Comparison of ENCODE assay signal across 8 cellular contexts in the genomic region with DNA sequence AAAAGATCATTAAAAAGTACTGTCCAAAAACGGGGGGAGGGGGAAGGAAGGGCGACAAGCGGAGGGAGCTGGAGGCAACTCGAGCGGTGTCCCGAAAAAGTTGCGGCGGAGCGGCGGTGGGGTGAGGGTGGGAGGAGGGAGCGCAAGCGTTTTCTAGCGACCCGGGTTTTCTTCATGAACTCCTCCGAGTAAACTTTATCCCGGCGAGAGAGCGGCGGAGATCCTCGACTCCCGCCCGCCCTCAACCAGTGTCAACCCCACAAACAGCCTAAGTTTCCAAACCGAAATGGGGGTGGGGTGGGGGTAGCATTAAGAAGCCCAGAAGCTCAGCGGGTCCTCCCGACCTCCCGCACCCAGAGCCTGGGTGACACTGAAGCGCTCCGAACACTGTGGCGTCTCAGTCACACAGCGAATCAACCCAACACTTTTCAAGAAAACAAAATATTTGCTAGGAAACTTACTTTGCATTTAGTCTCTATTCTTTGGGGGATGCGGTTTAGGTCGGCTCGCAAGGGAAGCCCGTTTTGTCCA.
DNase-seq lines count a peak whose midpoint lies in the region; ATAC-seq and TF ChIP-seq lines count a peak whose summit lies in the region.

No MANE protein-coding gene starts in this region.

- peaks cover 99% of the 10 kb centered on the region for H3K27me3 ChIP-seq in transverse colon

- in situ Hi-C loops in transverse colon (cut with MboI; ENCODE audit: low pct_ligation_motif_present in 1 of 4, low pct_unique_long_range_greater_than_20kb in 1 of 4, low sequenced_read_pairs in 3 of 4), result loop anchor here (10.0 to 25.0 kb wide), 5 partner anchors 418 to 961 kb away; no protein-coding TSS in a partner anchor

- DNase-seq in EL (peak; percentile 43), LHCN-M2 (ENCODE audit: low read depth) (peak; percentile 2), choroid plexus epithelial cell (ENCODE audit: low read depth) (no peak), lower leg skin (ENCODE audit: low spot score in 2 of 2) (peak in 1 of 2 donors; percentile 87), transverse colon (peak; percentile 22), cortex of kidney (lab: John Stamatoyannopoulos, UW) (no peak), chondrocyte (ENCODE audit: low spot score) (no peak)

- ATAC-seq in GM21717 (IDR thresholded peaks at IDR 0.05; ENCODE audit: unreplicated experiment), result no peak

- no peak overlapping the region for H3K27ac Mint-ChIP-seq in chondrocyte (ENCODE audit: unreplicated experiment)

- intact Hi-C loops in lower leg skin (cut with DNase I; ENCODE audit: low total_unique reads), result loop anchor here (5.0 kb wide), 1 partner anchor 1273 kb away; no protein-coding TSS in a partner anchor
- intact Hi-C loops in transverse colon (cut with DNase I; ENCODE audit: low total_unique reads), result loop anchor here (5.0 kb wide), 1 partner anchor 958 kb away; no protein-coding TSS in a partner anchor

- H3K36me3 Mint-ChIP-seq in chondrocyte (ENCODE audit: low read depth), result no peaks in the 10 kb centered on the region

- H3K27me3 Mint-ChIP-seq in chondrocyte (ENCODE audit: low read depth), result no peaks in the 10 kb centered on the region

- H3K36me3 ChIP-seq in transverse colon, result no peaks in the 10 kb centered on the region

- H3K4me3 Mint-ChIP-seq in chondrocyte (ENCODE audit: unreplicated experiment), result no peak overlapping the region

- TF ChIP-seq POLR2A in lower leg skin (IDR thresholded peaks at IDR 0.05) (no peak), transverse colon (IDR thresholded peaks at IDR 0.05) (no peak)

- H3K4me3 ChIP-seq in choroid plexus epithelial cell (ENCODE audit: low read depth, low read length) (peak overlapping the region; percentile 46), lower leg skin (ENCODE audit: low read depth, poor library complexity, severe bottlenecking) (peak overlapping the region; percentile 34), transverse colon (peak overlapping the region; percentile 36 to 59 (median 48))

- peaks cover 12 to 39% (median 25%) of the 10 kb centered on the region in 4 donors for H3K4me1 ChIP-seq in transverse colon

- TF ChIP-seq EP300 in transverse colon (IDR thresholded peaks at IDR 0.05; ENCODE audit: low read depth), result no peak

- peak overlapping the region; percentile 75 to 84 (median 80) for H3K27ac ChIP-seq in transverse colon

- WGBS in lower leg skin, 2 donors, result 1% methylated on average over 34 of the region's 34 CpGs
- WGBS in transverse colon (ENCODE audit: low coverage in 1 of 2), 2 donors, result 0 to 2% methylated on average over 4 to 34 of the region's 34 CpGs

- TF ChIP-seq CTCF in choroid plexus epithelial cell (conservative IDR thresholded peaks at IDR 0.05; ENCODE audit: low read depth, low read length), result no peak
- TF ChIP-seq CTCF in lower leg skin (IDR thresholded peaks at IDR 0.05), result no peak
- no peak for TF ChIP-seq CTCF in transverse colon (IDR thresholded peaks at IDR 0.05)
- no peak for TF ChIP-seq CTCF in chondrocyte (IDR thresholded peaks at IDR 0.05)

- H3K9me3 ChIP-seq in transverse colon, result no peaks in the 10 kb centered on the region

- no peaks in the 10 kb centered on the region for H3K9me3 Mint-ChIP-seq in chondrocyte (ENCODE audit: low read depth)

- peaks cover 24% of the 10 kb centered on the region for H3K4me1 Mint-ChIP-seq in chondrocyte (ENCODE audit: low read depth)

Comparison
In these comparisons a context has a peak if more than half of its experiments do, and no peak if none do; other contexts are left out.
1. DNase-seq: peak in EL (single experiment), LHCN-M2 (single experiment) and transverse colon (single experiment); none in choroid plexus epithelial cell (single experiment), cortex of kidney (single experiment) and chondrocyte (single experiment).
2. Peak in every context shown above with its lines, with median percentiles within 50 percentile points of each other: H3K4me3 ChIP-seq.